15 cellular contexts compared by ENCODE assay signal in the genomic region with DNA sequence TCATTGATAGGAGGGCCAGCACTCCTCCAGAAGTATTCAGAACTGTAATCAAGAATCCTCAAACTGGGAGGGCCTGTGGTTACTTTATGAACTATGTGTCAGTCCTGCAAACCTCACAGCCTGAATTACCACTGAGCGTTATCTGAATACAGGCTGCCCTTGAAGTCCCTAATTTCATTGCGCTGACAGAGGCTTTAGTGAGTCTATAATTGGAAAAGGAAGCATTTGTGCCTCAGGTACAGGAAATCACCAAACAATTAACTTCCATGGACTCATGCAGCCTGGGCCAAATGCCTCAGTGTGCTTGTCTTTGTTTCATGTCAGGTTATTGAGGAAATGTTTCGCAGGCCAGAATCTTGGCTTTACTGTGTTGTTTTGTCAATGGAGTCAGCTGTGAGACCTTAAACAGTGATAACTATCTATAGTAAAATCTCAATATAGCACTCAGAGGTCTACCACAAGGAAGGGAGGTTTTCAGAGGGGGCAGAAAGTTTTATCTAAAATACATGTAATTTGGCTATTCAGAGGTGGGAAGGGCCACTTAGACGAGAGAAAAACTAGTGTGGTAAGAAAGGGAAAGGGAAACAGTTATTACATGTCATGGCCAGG. TPM values are rescaled to one million over a fixed set of nuclear protein-coding genes. Genes with fewer than 3 reads are reported as not detected.
DNase-seq lines count a peak whose midpoint lies in the region; TF ChIP-seq lines count a peak whose summit lies in the region.
"Had no signal": no experiment of that assay in that cellular context is flagged by ENCODE, and none has a peak within 500 bp of the region (broad histone marks: within the 10 kb centered on the region; RNA-seq: fewer than 3 reads in every experiment).

No MANE protein-coding gene starts in this region.

- H3K9me3 Mint-ChIP-seq in endodermal cell: no peaks in the 10 kb centered on the region
- no peaks in the 10 kb centered on the region for H3K9me3 Mint-ChIP-seq in activated naive CD8-positive, alpha-beta T cell treated with anti-CD3 and anti-CD28 coated beads for 36 hours

- no peak overlapping the region for H3K9ac ChIP-seq in endodermal cell (ENCODE audit: extremely low read depth, low read length, poor library complexity, severe bottlenecking)

- peaks cover 26% of the 10 kb centered on the region for H3K4me1 Mint-ChIP-seq in endodermal cell
- peaks cover 5% of the 10 kb centered on the region for H3K4me1 Mint-ChIP-seq in activated naive CD8-positive, alpha-beta T cell treated with anti-CD3 and anti-CD28 coated beads for 36 hours

- no peak for TF ChIP-seq POLR2A in prostate gland (IDR thresholded peaks at IDR 0.05)

- H3K36me3 ChIP-seq in endodermal cell (ENCODE audit: control insufficient read depth, insufficient read depth, low read length) (no peaks in the 10 kb centered on the region), prostate gland (no peaks in the 10 kb centered on the region)
- H3K36me3 ChIP-seq: tibial artery had no signal

- no peaks in the 10 kb centered on the region for H3K27me3 Mint-ChIP-seq in endodermal cell (ENCODE audit: insufficient read depth)
- peaks cover 3% of the 10 kb centered on the region for H3K27me3 Mint-ChIP-seq in activated naive CD8-positive, alpha-beta T cell treated with anti-CD3 and anti-CD28 coated beads for 36 hours

- no peaks in the 10 kb centered on the region for H3K27me3 ChIP-seq in endodermal cell (ENCODE audit: control insufficient read depth, insufficient read depth, low read length, poor library complexity, severe bottlenecking)
- no peaks in the 10 kb centered on the region for H3K27me3 ChIP-seq in prostate gland (replicated peaks; ENCODE audit: insufficient read depth)
- H3K27me3 ChIP-seq: tibial artery had no signal

- peaks cover 13% of the 10 kb centered on the region for H3K4me1 ChIP-seq in endodermal cell (ENCODE audit: control insufficient read depth, insufficient read depth, low read length)
- H3K4me1 ChIP-seq in prostate gland (replicated peaks): no peaks in the 10 kb centered on the region

- H3K27ac ChIP-seq in endodermal cell (ENCODE audit: low read depth, low read length) (peak overlapping the region; percentile 40), prostate gland (no peak overlapping the region)
- H3K27ac ChIP-seq: coronary artery, tibial artery had no signal

- no peaks in the 10 kb centered on the region for H3K9me3 ChIP-seq in endodermal cell (ENCODE audit: control insufficient read depth, low read length)
- H3K9me3 ChIP-seq in prostate gland: no peaks in the 10 kb centered on the region
- H3K9me3 ChIP-seq: tibial artery had no signal

- TF ChIP-seq CTCF in endodermal cell (conservative IDR thresholded peaks at IDR 0.05) (no peak), prostate gland (IDR thresholded peaks at IDR 0.05) (no peak)

- 93 to 100% methylated on average over 1 to 4 of the region's 4 CpGs for WGBS in endodermal cell (ENCODE audit: insufficient coverage in 1 of 2, insufficient read length in 1 of 2), 2 experiments
- WGBS in prostate gland: 48% methylated on average over 4 of the region's 4 CpGs

- DNase-seq in NCI-H1436 (lab: John Stamatoyannopoulos, UW) (peak; percentile 43), NCI-H1436 treated with DMSO at 0.1 percent for 48 hours (lab: John Stamatoyannopoulos, UW) (no peak), SK-MEL-5 (ENCODE audit: low read depth, low spot score) (peak; percentile 43), endodermal cell (no peak), prostate gland (ENCODE audit: low spot score) (peak; percentile 17), NAMALWA (ENCODE audit: low spot score) (no peak)
- no peak for DNase-seq in activated CD4-positive, CD25-positive, alpha-beta regulatory T cell (lab: John Stamatoyannopoulos, UW)
- no peak for DNase-seq in activated naive CD8-positive, alpha-beta T cell treated with anti-CD3 and anti-CD28 coated beads for 36 hours
- DNase-seq: 8988T; activated naive CD4-positive, alpha-beta T cell treated with anti-CD3 and anti-CD28 coated beads, Interleukin-2, amount 50 U/mL, for 16 hours; KG1; naive thymus-derived CD4-positive, alpha-beta T cell; NCI-H345; tibial artery had no signal

- in situ Hi-C loops in SK-MEL-5 (cut with HindIII; ENCODE audit: low pct_unique_long_range_greater_than_20kb, low sequenced_read_pairs): no loop called here

- intact Hi-C loops in prostate gland (cut with DNase I): no loop called here

- no peak overlapping the region for H3K27ac Mint-ChIP-seq in endodermal cell
- no peak overlapping the region for H3K27ac Mint-ChIP-seq in activated naive CD8-positive, alpha-beta T cell treated with anti-CD3 and anti-CD28 coated beads for 36 hours
- H3K27ac Mint-ChIP-seq: naive thymus-derived CD4-positive, alpha-beta T cell had no signal

- H3K4me3 Mint-ChIP-seq in endodermal cell: no peak overlapping the region
- no peak overlapping the region for H3K4me3 Mint-ChIP-seq in activated naive CD8-positive, alpha-beta T cell treated with anti-CD3 and anti-CD28 coated beads for 36 hours
- H3K4me3 Mint-ChIP-seq: naive thymus-derived CD4-positive, alpha-beta T cell had no signal

- H3K4me3 ChIP-seq in endodermal cell (ENCODE audit: low read length) (no peak overlapping the region), prostate gland (no peak overlapping the region)
- H3K4me3 ChIP-seq: coronary artery, tibial artery had no signal

- H3K36me3 Mint-ChIP-seq in endodermal cell (ENCODE audit: low read depth): no peaks in the 10 kb centered on the region
- H3K36me3 Mint-ChIP-seq in activated naive CD8-positive, alpha-beta T cell treated with anti-CD3 and anti-CD28 coated beads for 36 hours: no peaks in the 10 kb centered on the region
- H3K36me3 Mint-ChIP-seq: naive thymus-derived CD4-positive, alpha-beta T cell had no signal

RNA-seq across cellular contexts. Expression of gene DOCK7, which starts 32.9 kb away (rescaled TPM):
- 87.2 and 109 TPM in 2 replicates for total RNA-seq in SK-MEL-5 (2014; rRNA removed; shearing (Covaris generic))
- 48.4 and 54.4 TPM in 2 replicates for polyA plus RNA-seq in SK-MEL-5 (2015; cell fraction: cytosol; rRNA removed)
- 48.3 and 84.2 TPM in 2 replicates for polyA plus RNA-seq in SK-MEL-5 (2015; cell fraction: nucleus; rRNA removed)
- total RNA-seq in endodermal cell (10 to 100 TPM; 66.8 to 72.8 TPM), prostate gland (10 to 100 TPM; 43.4 to 56.4 TPM)
- 49.4 TPM for polyA plus RNA-seq in endodermal cell (2013, experiment 1 of 2)
- 51.3 TPM for polyA plus RNA-seq in endodermal cell (2013, experiment 2 of 2)
- 10 to 100 TPM; 12.7 to 13.9 TPM for total RNA-seq in activated naive CD8-positive, alpha-beta T cell treated with anti-CD3 and anti-CD28 coated beads for 36 hours

Comparison
In these comparisons a context has a peak if more than half of its experiments do, and no peak if none do; other contexts are left out.
1. DNase-seq: peak in NCI-H1436 (single experiment), SK-MEL-5 (single experiment) and prostate gland (single experiment); none in NCI-H1436 treated with DMSO at 0.1 percent for 48 hours (single experiment), endodermal cell (single experiment), activated CD4-positive, CD25-positive, alpha-beta regulatory T cell (0 of 4), activated naive CD8-positive, alpha-beta T cell treated with anti-CD3 and anti-CD28 coated beads for 36 hours (single experiment) and NAMALWA (single experiment).